8 cellular contexts compared by ENCODE assay signal in genomic region chr17:46942441-46943217, GRCh38. TPM values are rescaled to one million over a fixed set of nuclear protein-coding genes. Genes with fewer than 3 reads are reported as not detected.
A peak's percentile ranks its signal among the peaks of the same experiment; 100 is the strongest.
DNase-seq lines count a peak whose midpoint lies in the region; ATAC-seq and TF ChIP-seq lines count a peak whose summit lies in the region.

No MANE protein-coding gene starts in this region.

- peak; percentile 53 for ATAC-seq in stimulated activated effector memory CD8-positive, alpha-beta T cell treated with anti-CD3 and anti-CD28 coated beads, Interleukin-12 subunit alpha, Interleukin-12 subunit beta, amount 100 ng/mL, for 72 hours
- no peak for ATAC-seq in GM18867 (IDR thresholded peaks at IDR 0.05; ENCODE audit: unreplicated experiment)

- peaks cover 7 to 12% (median 8%) of the 10 kb centered on the region in 4 donors for H3K4me1 ChIP-seq in liver (ENCODE audit: control insufficient read depth in 4 of 4, insufficient read depth in 4 of 4, low read length in 3 of 4)

- H3K4me3 Mint-ChIP-seq in stimulated activated effector memory CD8-positive, alpha-beta T cell treated with anti-CD3 and anti-CD28 coated beads, Interleukin-12 subunit alpha, Interleukin-12 subunit beta, amount 100 ng/mL, for 72 hours: no peak overlapping the region

- no peaks in the 10 kb centered on the region for H3K9me3 Mint-ChIP-seq in stimulated activated effector memory CD8-positive, alpha-beta T cell treated with anti-CD3 and anti-CD28 coated beads, Interleukin-12 subunit alpha, Interleukin-12 subunit beta, amount 100 ng/mL, for 72 hours

- peaks cover 4 to 25% (median 20%) of the 10 kb centered on the region in 4 donors for H3K36me3 ChIP-seq in liver (ENCODE audit: control insufficient read depth in 4 of 4, insufficient read depth in 3 of 4, low read depth in 1 of 4, low read length in 3 of 4)

- no peaks in the 10 kb centered on the region for H3K9me3 ChIP-seq in liver (ENCODE audit: control insufficient read depth in 4 of 4, low read length in 3 of 4)

- peaks cover 25% of the 10 kb centered on the region for H3K4me1 Mint-ChIP-seq in stimulated activated effector memory CD8-positive, alpha-beta T cell treated with anti-CD3 and anti-CD28 coated beads, Interleukin-12 subunit alpha, Interleukin-12 subunit beta, amount 100 ng/mL, for 72 hours

- peaks cover 53% of the 10 kb centered on the region for H3K36me3 Mint-ChIP-seq in stimulated activated effector memory CD8-positive, alpha-beta T cell treated with anti-CD3 and anti-CD28 coated beads, Interleukin-12 subunit alpha, Interleukin-12 subunit beta, amount 100 ng/mL, for 72 hours

- no peaks in the 10 kb centered on the region for H3K27me3 ChIP-seq in liver (ENCODE audit: control insufficient read depth in 4 of 4, insufficient read depth in 4 of 4, low read length in 3 of 4)

- peak; percentile 90 for TF ChIP-seq CTCF in GM20000 (IDR thresholded peaks at IDR 0.05; ENCODE audit: extremely low read depth, missing control alignments)
- peak; percentile 86 for TF ChIP-seq CTCF in liver (IDR thresholded peaks at IDR 0.05; ENCODE audit: low read depth, low read length, missing input control)

- no peak overlapping the region for H3K4me3 ChIP-seq in liver (ENCODE audit: low read depth in 1 of 3, low read length in 3 of 3)

- DNase-seq in AML-193 (lab: John Stamatoyannopoulos, UW): peak; percentile 73 to 80
- DNase-seq in GM20000 (ENCODE audit: low spot score): peak; percentile 68
- DNase-seq in NCI-H226: peak; percentile 35
- peak in 3 of 4 experiments; percentile 9 to 12 (median 12) for DNase-seq in activated CD4-positive, CD25-positive, alpha-beta regulatory T cell (lab: John Stamatoyannopoulos, UW)
- DNase-seq in dedifferentiated amniotic fluid mesenchymal stem cell (ENCODE audit: extremely low spot score): peak; percentile 48
- DNase-seq in stimulated activated effector memory CD8-positive, alpha-beta T cell treated with anti-CD3 and anti-CD28 coated beads, Interleukin-12 subunit alpha, Interleukin-12 subunit beta, amount 100 ng/mL, for 72 hours (ENCODE audit: low spot score in 2 of 2): peak; percentile 17 to 64

- 72% methylated on average over 10 of the region's 10 CpGs for WGBS in liver

- H3K27ac ChIP-seq in liver (ENCODE audit: low read depth in 1 of 2, low read length in 2 of 2): no peak overlapping the region

- no peak overlapping the region for H3K9ac ChIP-seq in liver (ENCODE audit: low read depth in 1 of 2, low read length in 2 of 2)

- H3K27ac Mint-ChIP-seq in stimulated activated effector memory CD8-positive, alpha-beta T cell treated with anti-CD3 and anti-CD28 coated beads, Interleukin-12 subunit alpha, Interleukin-12 subunit beta, amount 100 ng/mL, for 72 hours: no peak overlapping the region

- TF ChIP-seq RAD21 in liver (IDR thresholded peaks at IDR 0.05): peak; percentile 92 to 93

TF ChIP-seq in liver, 16 proteins besides CTCF, POLR2A, EP300 and RAD21:
- no peak for TF ChIP-seq HNF4G (IDR thresholded peaks at IDR 0.05)
- peak; percentile 27 to 36 for TF ChIP-seq HNF4A (conservative IDR thresholded peaks at IDR 0.05)
- TF ChIP-seq FOXA1 (IDR thresholded peaks at IDR 0.05): no peak
- TF ChIP-seq NR2F2 (IDR thresholded peaks at IDR 0.05): no peak

RNA-seq across cellular contexts. Expression of gene GOSR2, which starts 19.7 kb away (rescaled TPM):
- 10 to 100 TPM; 19.9 to 43.8 TPM for total RNA-seq in liver
- 10 to 100 TPM; 20.6 to 21.4 TPM for polyA plus RNA-seq in liver

RNA-seq across cellular contexts. Expression of gene RPRML, which starts 36.4 kb away (rescaled TPM):
- total RNA-seq in liver: not detected
- polyA plus RNA-seq in liver: under 1 TPM in 1 of 2 donors, not detected in 1; 0.06 TPM

Comparison
In these comparisons a context has a peak if more than half of its experiments do, and no peak if none do; other contexts are left out.
1. DNase-seq: peak in every context shown above with its lines; median percentile 76 in AML-193; 68 in GM20000; 48 in dedifferentiated amniotic fluid mesenchymal stem cell; 40 in stimulated activated effector memory CD8-positive, alpha-beta T cell treated with anti-CD3 and anti-CD28 coated beads, Interleukin-12 subunit alpha, Interleukin-12 subunit beta, amount 100 ng/mL, for 72 hours; 35 in NCI-H226; 12 in activated CD4-positive, CD25-positive, alpha-beta regulatory T cell.